ENCODE assay signal across 8 cellular contexts in genomic region chr4:180057891-180058643, GRCh38.
DNase-seq lines count a peak whose midpoint lies in the region; ATAC-seq, FAIRE-seq and TF ChIP-seq lines count a peak whose summit lies in the region.

No MANE protein-coding gene starts in this region.

- no peak for TF ChIP-seq POLR2A in A549 (IDR thresholded peaks at IDR 0.05; ENCODE audit: low read length)

- DNase-seq in A549 (ENCODE audit: low read depth in 1 of 2, low spot score in 1 of 2) (peak; percentile 2 to 3), hepatocyte (ENCODE audit: low spot score) (peak; percentile 27), skeletal muscle cell (ENCODE audit: low read depth) (no peak), SHP77 treated with DMSO at 0.1 percent for 48 hours (lab: John Stamatoyannopoulos, UW) (no peak), LoVo (ENCODE audit: low spot score) (no peak)
- peak; percentile 2 for DNase-seq in activated naive CD8-positive, alpha-beta T cell treated with anti-CD3 and anti-CD28 coated beads, Interleukin-2, amount 50 U/mL, for 24 hours

- H4K20me1 ChIP-seq in hepatocyte (ENCODE audit: insufficient read depth, poor library complexity, severe bottlenecking), result no peaks in the 10 kb centered on the region

- TF ChIP-seq RAD21 in A549 (conservative IDR thresholded peaks at IDR 0.05 in 1 of 2, IDR thresholded peaks at IDR 0.05 in 1 of 2), result no peak

- H3K4me2 ChIP-seq in A549 (peak overlapping the region; percentile 99), hepatocyte (peak overlapping the region; percentile 97)

- no peaks in the 10 kb centered on the region for H3K9me2 ChIP-seq in hepatocyte (replicated peaks; ENCODE audit: insufficient read depth)

- H3K9me3 Mint-ChIP-seq in activated naive CD8-positive, alpha-beta T cell treated with anti-CD3 and anti-CD28 coated beads, Interleukin-2, amount 50 U/mL, for 24 hours, result no peaks in the 10 kb centered on the region

- peak; percentile 58 to 75 for ATAC-seq in A549
- ATAC-seq in GM18868 (IDR thresholded peaks at IDR 0.05; ENCODE audit: unreplicated experiment), result peak; percentile 37
- ATAC-seq in HG03442 (IDR thresholded peaks at IDR 0.05; ENCODE audit: unreplicated experiment), result peak; percentile 44
- ATAC-seq in activated naive CD8-positive, alpha-beta T cell treated with anti-CD3 and anti-CD28 coated beads, Interleukin-2, amount 50 U/mL, for 24 hours, result peak; percentile 22

- CTCF ChIA-PET in A549 (lab: Yijun Ruan, JAX), result no interaction called here

- H3K9me3 ChIP-seq in A549 (no peaks in the 10 kb centered on the region), hepatocyte (ENCODE audit: low read depth) (no peaks in the 10 kb centered on the region)

- no peak overlapping the region for H3K27ac Mint-ChIP-seq in activated naive CD8-positive, alpha-beta T cell treated with anti-CD3 and anti-CD28 coated beads, Interleukin-2, amount 50 U/mL, for 24 hours

- peak overlapping the region; percentile 63 for H3K4me3 ChIP-seq in A549
- H3K4me3 ChIP-seq in hepatocyte, result peak overlapping the region; percentile 74
- peak overlapping the region; percentile 56 for H3K4me3 ChIP-seq in skeletal muscle cell (ENCODE audit: low read depth, low read length)

- peaks cover 1% of the 10 kb centered on the region for H3K36me3 Mint-ChIP-seq in activated naive CD8-positive, alpha-beta T cell treated with anti-CD3 and anti-CD28 coated beads, Interleukin-2, amount 50 U/mL, for 24 hours (ENCODE audit: low read depth)

- H3K27me3 ChIP-seq in hepatocyte, result peaks cover 45% of the 10 kb centered on the region

- no peak for FAIRE-seq in A549 (lab: Jason Lieb, UNC)

- no peaks in the 10 kb centered on the region for H3K79me2 ChIP-seq in hepatocyte

- POLR2A ChIA-PET in A549 (lab: Yijun Ruan, JAX), result no interaction called here

- peak overlapping the region in 1 of 2 experiments; percentile 67; a peak in 2 of 6 replicates for H3K27ac ChIP-seq in A549
- H3K27ac ChIP-seq in hepatocyte, result no peak overlapping the region

- H2AFZ ChIP-seq in hepatocyte, result peak overlapping the region; percentile 83

- H3K4me3 Mint-ChIP-seq in activated naive CD8-positive, alpha-beta T cell treated with anti-CD3 and anti-CD28 coated beads, Interleukin-2, amount 50 U/mL, for 24 hours, result peak overlapping the region; percentile 38

- peaks cover 49% of the 10 kb centered on the region for H3K27me3 Mint-ChIP-seq in activated naive CD8-positive, alpha-beta T cell treated with anti-CD3 and anti-CD28 coated beads, Interleukin-2, amount 50 U/mL, for 24 hours

- TF ChIP-seq CTCF in A549 (IDR thresholded peaks at IDR 0.05) (no peak), hepatocyte (IDR thresholded peaks at IDR 0.05; ENCODE audit: poor library complexity) (no peak)

- WGBS in A549 (ENCODE audit: missing lambda C conversion rate), result 24% methylated on average over 11 of the region's 76 CpGs
- WGBS in hepatocyte (ENCODE audit: low lambda C conversion rate, missing lambda C conversion rate), result under 1% methylated on average over 53 of the region's 76 CpGs

- no peaks in the 10 kb centered on the region for H3K36me3 ChIP-seq in hepatocyte (replicated peaks; ENCODE audit: insufficient read depth, low read depth)

- peaks cover 8% of the 10 kb centered on the region for H3K4me1 Mint-ChIP-seq in activated naive CD8-positive, alpha-beta T cell treated with anti-CD3 and anti-CD28 coated beads, Interleukin-2, amount 50 U/mL, for 24 hours

- no peak for TF ChIP-seq EP300 in A549 (IDR thresholded peaks at IDR 0.05)

- H3K4me1 ChIP-seq in A549 (peaks cover 5% of the 10 kb centered on the region; the same call in 1 of the 3 replicates), hepatocyte (ENCODE audit: insufficient read depth) (no peaks in the 10 kb centered on the region)

TF ChIP-seq in A549, 52 proteins besides CTCF, POLR2A, EP300 and RAD21:
- TF ChIP-seq MAX (IDR thresholded peaks at IDR 0.05) (no peak), SMC3 (IDR thresholded peaks at IDR 0.05) (no peak), MAZ (IDR thresholded peaks at IDR 0.05; ENCODE audit: borderline replicate concordance, low read depth, low read length) (no peak), MAFK (IDR thresholded peaks at IDR 0.05; ENCODE audit: partially characterized antibody) (no peak), TP53 (CRISPR knock-in tag; IDR thresholded peaks at IDR 0.05) (no peak), FOSB (CRISPR knock-in tag; IDR thresholded peaks at IDR 0.05) (no peak)
- TF ChIP-seq, protein P1, sequence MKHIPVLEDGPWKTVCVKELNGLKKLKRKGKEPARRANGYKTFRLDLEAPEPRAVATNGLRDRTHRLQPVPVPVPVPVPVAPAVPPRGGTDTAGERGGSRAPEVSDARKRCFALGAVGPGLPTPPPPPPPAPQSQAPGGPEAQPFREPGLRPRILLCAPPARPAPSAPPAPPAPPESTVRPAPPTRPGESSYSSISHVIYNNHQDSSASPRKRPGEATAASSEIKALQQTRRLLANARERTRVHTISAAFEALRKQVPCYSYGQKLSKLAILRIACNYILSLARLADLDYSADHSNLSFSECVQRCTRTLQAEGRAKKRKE (CRISPR knock-in tag; IDR thresholded peaks at IDR 0.05; ENCODE audit: low read depth), result no peak
TF ChIP-seq in A549: peak in this region for 0.

Comparison
In these comparisons a context has a peak if more than half of its experiments do, and no peak if none do; other contexts are left out.
1. DNase-seq: peak in A549 (2 of 2), activated naive CD8-positive, alpha-beta T cell treated with anti-CD3 and anti-CD28 coated beads, Interleukin-2, amount 50 U/mL, for 24 hours (single experiment) and hepatocyte (single experiment); none in skeletal muscle cell (single experiment), SHP77 treated with DMSO at 0.1 percent for 48 hours (single experiment) and LoVo (single experiment).
2. Peak in every context shown above with its lines, with median percentiles within 50 percentile points of each other: ATAC-seq and H3K4me3 ChIP-seq.